ENCODE assay signal across 21 cellular contexts in genomic region chr6:118936304-118936703, GRCh38. TPM values are rescaled to one million over a fixed set of nuclear protein-coding genes. Genes with fewer than 3 reads are reported as not detected.
DNase-seq lines count a peak whose midpoint lies in the region; ATAC-seq and TF ChIP-seq lines count a peak whose summit lies in the region.
"Had no signal": no experiment of that assay in that cellular context is flagged by ENCODE, and none has a peak within 500 bp of the region (broad histone marks: within the 10 kb centered on the region; RNA-seq: fewer than 3 reads in every experiment).

No MANE protein-coding gene starts in this region.

- H3K4me3 ChIP-seq in Loucy (ENCODE audit: low read length, poor library complexity, severe bottlenecking) (peak overlapping the region; percentile 99), osteoblast (ENCODE audit: insufficient read depth, low read length) (no peak overlapping the region)
- no peak overlapping the region for H3K4me3 ChIP-seq in CD4-positive, alpha-beta memory T cell (ENCODE audit: low read length in 2 of 2)
- H3K4me3 ChIP-seq: colonic mucosa had no signal

- H3K36me3 Mint-ChIP-seq in activated naive CD8-positive, alpha-beta T cell: peaks cover 22% of the 10 kb centered on the region
- peaks cover 33% of the 10 kb centered on the region for H3K36me3 Mint-ChIP-seq in activated naive CD8-positive, alpha-beta T cell treated with anti-CD3 and anti-CD28 coated beads, Interleukin-2, amount 50 U/mL, for 24 hours (ENCODE audit: low read depth)
- H3K36me3 Mint-ChIP-seq in central memory CD8-positive, alpha-beta T cell (ENCODE audit: insufficient read depth): peaks cover 4% of the 10 kb centered on the region
- peaks cover 20 to 36% of the 10 kb centered on the region in 2 donors for H3K36me3 Mint-ChIP-seq in CD4-positive, alpha-beta memory T cell

- H3K4me1 ChIP-seq in Loucy (ENCODE audit: insufficient read depth, low read length, poor library complexity, severe bottlenecking): peaks cover 37% of the 10 kb centered on the region
- H3K4me1 ChIP-seq in osteoblast (ENCODE audit: insufficient read depth, low read length): peaks cover 9% of the 10 kb centered on the region
- peaks cover 19% of the 10 kb centered on the region for H3K4me1 ChIP-seq in CD4-positive, alpha-beta memory T cell (ENCODE audit: insufficient read depth, low read length)
- H3K4me1 ChIP-seq: colonic mucosa had no signal

- no peak overlapping the region for H3K9ac ChIP-seq in Loucy (ENCODE audit: low read depth, low read length, poor library complexity, severe bottlenecking)
- H3K9ac ChIP-seq: KMS-11 had no signal

- H4K20me1 ChIP-seq in Loucy (ENCODE audit: insufficient read depth, low read length, poor library complexity, severe bottlenecking) (peaks cover 22% of the 10 kb centered on the region), osteoblast (ENCODE audit: insufficient read depth, low read length) (peaks cover 3% of the 10 kb centered on the region)

- POLR2A ChIA-PET in CD4-positive, alpha-beta memory T cell (lab: Charles Lee; ENCODE audit: partially characterized antibody): no interaction called here

- H3K27me3 ChIP-seq in Loucy (ENCODE audit: insufficient read depth, low read length, poor library complexity, severe bottlenecking) (no peaks in the 10 kb centered on the region), osteoblast (ENCODE audit: insufficient read depth, low read length) (no peaks in the 10 kb centered on the region)
- no peaks in the 10 kb centered on the region for H3K27me3 ChIP-seq in CD4-positive, alpha-beta memory T cell (ENCODE audit: insufficient read depth, low read length)
- H3K27me3 ChIP-seq: brain microvascular endothelial cell, colonic mucosa, sigmoid colon had no signal

- intact Hi-C loops in CD4-positive, alpha-beta memory T cell (cut with micrococcal nuclease): loop anchor here (10.0 kb wide), 1 partner anchor 282 kb away; the partner anchor contains the start of gene CEP85L

- no peak for ATAC-seq in activated naive CD8-positive, alpha-beta T cell treated with anti-CD3 and anti-CD28 coated beads, Interleukin-2, amount 50 U/mL, for 24 hours
- ATAC-seq in central memory CD8-positive, alpha-beta T cell (replicated peaks; ENCODE audit: extremely low read depth, poor library complexity, severe bottlenecking): no peak
- no peak for ATAC-seq in HG03025 (IDR thresholded peaks at IDR 0.05; ENCODE audit: low FRiP score, unreplicated experiment)
- ATAC-seq in GM18502 (IDR thresholded peaks at IDR 0.05; ENCODE audit: poor library complexity, unreplicated experiment): no peak

- no peak overlapping the region for H3K27ac ChIP-seq in osteoblast (ENCODE audit: low read depth, low read length)
- no peak overlapping the region for H3K27ac ChIP-seq in CD4-positive, alpha-beta memory T cell (ENCODE audit: low read depth, low read length)
- H3K27ac ChIP-seq: brain microvascular endothelial cell, colonic mucosa, KMS-11 had no signal

- H2AFZ ChIP-seq in Loucy (ENCODE audit: low read length): no peak overlapping the region
- H2AFZ ChIP-seq in osteoblast (ENCODE audit: low read length): peak overlapping the region; percentile 92

- H3K79me2 ChIP-seq in Loucy (ENCODE audit: insufficient read depth, low read length) (peaks cover 39% of the 10 kb centered on the region), osteoblast (ENCODE audit: insufficient read depth, low read length) (peaks cover 20% of the 10 kb centered on the region)

- peaks cover 43% of the 10 kb centered on the region for H3K4me1 Mint-ChIP-seq in activated naive CD8-positive, alpha-beta T cell (ENCODE audit: low read depth)
- peaks cover 30% of the 10 kb centered on the region for H3K4me1 Mint-ChIP-seq in activated naive CD8-positive, alpha-beta T cell treated with anti-CD3 and anti-CD28 coated beads, Interleukin-2, amount 50 U/mL, for 24 hours
- peaks cover 37% of the 10 kb centered on the region for H3K4me1 Mint-ChIP-seq in central memory CD8-positive, alpha-beta T cell
- peaks cover 21 to 39% (median 24%) of the 10 kb centered on the region in 4 donors for H3K4me1 Mint-ChIP-seq in CD4-positive, alpha-beta memory T cell

- H3K9me3 Mint-ChIP-seq in activated naive CD8-positive, alpha-beta T cell (ENCODE audit: low read depth): no peaks in the 10 kb centered on the region
- peaks cover 15% of the 10 kb centered on the region for H3K9me3 Mint-ChIP-seq in activated naive CD8-positive, alpha-beta T cell treated with anti-CD3 and anti-CD28 coated beads, Interleukin-2, amount 50 U/mL, for 24 hours
- no peaks in the 10 kb centered on the region for H3K9me3 Mint-ChIP-seq in central memory CD8-positive, alpha-beta T cell
- H3K9me3 Mint-ChIP-seq in CD4-positive, alpha-beta memory T cell: peaks cover 0 to 3% (median 0%) of the 10 kb centered on the region in 8 donors

- CTCF ChIA-PET in CD4-positive, alpha-beta memory T cell (lab: Charles Lee; ENCODE audit: partially characterized antibody): no interaction called here

- no peaks in the 10 kb centered on the region for H3K9me2 ChIP-seq in Loucy (replicated peaks; ENCODE audit: low read depth, low read length)

- no peaks in the 10 kb centered on the region for H3F3A ChIP-seq in Loucy (ENCODE audit: low read depth)

- no peak overlapping the region for H3K27ac Mint-ChIP-seq in activated naive CD8-positive, alpha-beta T cell
- no peak overlapping the region for H3K27ac Mint-ChIP-seq in activated naive CD8-positive, alpha-beta T cell treated with anti-CD3 and anti-CD28 coated beads, Interleukin-2, amount 50 U/mL, for 24 hours
- no peak overlapping the region for H3K27ac Mint-ChIP-seq in central memory CD8-positive, alpha-beta T cell (ENCODE audit: low read depth)
- H3K27ac Mint-ChIP-seq in CD4-positive, alpha-beta memory T cell: peak overlapping the region in 3 of 7 donors; percentile 43 to 89 (median 83)

- H3K4me2 ChIP-seq in Loucy (ENCODE audit: low read depth, low read length, poor library complexity, severe bottlenecking) (peak overlapping the region; percentile 86), osteoblast (ENCODE audit: insufficient read depth, low read length) (no peak overlapping the region)

- H3K9me3 ChIP-seq in Loucy (ENCODE audit: insufficient read depth, low read depth, low read length): no peaks in the 10 kb centered on the region
- H3K9me3 ChIP-seq in osteoblast (ENCODE audit: low read depth, low read length): no peaks in the 10 kb centered on the region
- no peaks in the 10 kb centered on the region for H3K9me3 ChIP-seq in CD4-positive, alpha-beta memory T cell (ENCODE audit: control insufficient read depth in 1 of 2, low read length in 2 of 2)
- H3K9me3 ChIP-seq: colonic mucosa, sigmoid colon had no signal

- TF ChIP-seq CTCF in Loucy (conservative IDR thresholded peaks at IDR 0.05; ENCODE audit: low read length) (no peak), osteoblast (IDR thresholded peaks at IDR 0.05; ENCODE audit: extremely low read depth, low read depth, low read length) (no peak)

- DNase-seq in activated naive CD8-positive, alpha-beta T cell treated with anti-CD3 and anti-CD28 coated beads, Interleukin-2, amount 50 U/mL, for 24 hours: no peak
- DNase-seq in central memory CD8-positive, alpha-beta T cell (ENCODE audit: low spot score in 2 of 2): no peak
- no peak for DNase-seq in osteoblast (ENCODE audit: insufficient read length, low spot score, missing footprints)
- DNase-seq in CD4-positive, alpha-beta memory T cell: no peak
- DNase-seq: activated CD4-positive, alpha-beta T cell treated with anti-CD3 and anti-CD28 coated beads for 48 hours; activated effector memory CD4-positive, alpha-beta T cell treated with Interleukin-2 at 50 U/mL for 16 hours; brain microvascular endothelial cell; colonic mucosa; kidney glomerular epithelial cell; NCI-H1092; NCI-H187 treated with DMSO at 0.1 percent for 48 hours; NCI-H226; NCI-H774; SIG-M5; sigmoid colon; stimulated activated CD4-positive, alpha-beta T cell treated with anti-CD3 and anti-CD28 coated beads, Interleukin-15, amount 100 ng/mL, for 24 hours had no signal

- H3K27me3 Mint-ChIP-seq in activated naive CD8-positive, alpha-beta T cell: no peaks in the 10 kb centered on the region
- H3K27me3 Mint-ChIP-seq in activated naive CD8-positive, alpha-beta T cell treated with anti-CD3 and anti-CD28 coated beads, Interleukin-2, amount 50 U/mL, for 24 hours: no peaks in the 10 kb centered on the region
- H3K27me3 Mint-ChIP-seq in central memory CD8-positive, alpha-beta T cell: no peaks in the 10 kb centered on the region
- no peaks in the 10 kb centered on the region for H3K27me3 Mint-ChIP-seq in CD4-positive, alpha-beta memory T cell

- H3K36me3 ChIP-seq in Loucy (ENCODE audit: insufficient read depth, low read length) (no peaks in the 10 kb centered on the region; the same call in 1 of the 2 replicates), osteoblast (ENCODE audit: insufficient read depth, low read length) (no peaks in the 10 kb centered on the region)
- H3K36me3 ChIP-seq in CD4-positive, alpha-beta memory T cell (ENCODE audit: insufficient read depth, low read length): peaks cover 2% of the 10 kb centered on the region
- H3K36me3 ChIP-seq: brain microvascular endothelial cell, colonic mucosa had no signal

- H3K4me3 Mint-ChIP-seq in activated naive CD8-positive, alpha-beta T cell: peak overlapping the region; percentile 91
- no peak overlapping the region for H3K4me3 Mint-ChIP-seq in activated naive CD8-positive, alpha-beta T cell treated with anti-CD3 and anti-CD28 coated beads, Interleukin-2, amount 50 U/mL, for 24 hours
- H3K4me3 Mint-ChIP-seq in central memory CD8-positive, alpha-beta T cell: peak overlapping the region; percentile 87
- peak overlapping the region in 4 of 8 donors; percentile 32 to 94 (median 90) for H3K4me3 Mint-ChIP-seq in CD4-positive, alpha-beta memory T cell

RNA-seq across cellular contexts. Expression of gene MCM9, which starts 1.3 kb away (rescaled TPM):
- total RNA-seq in osteoblast: 15.2 and 17.1 TPM in 2 replicates
- 10 to 100 TPM; 33.8 to 36.6 TPM for total RNA-seq in CD4-positive, alpha-beta memory T cell
- polyA plus RNA-seq in CD4-positive, alpha-beta memory T cell: 10 to 100 TPM; 11.2 to 15.2 TPM

RNA-seq across cellular contexts. Expression of gene ASF1A, which starts 42.4 kb away (rescaled TPM):
- 15.2 and 16.2 TPM in 2 replicates for total RNA-seq in osteoblast
- 10 to 100 TPM; 64.0 to 66.6 TPM for total RNA-seq in CD4-positive, alpha-beta memory T cell
- polyA plus RNA-seq in CD4-positive, alpha-beta memory T cell: 10 to 100 TPM; 65.8 to 78.5 TPM
